1 cellular context compared by ENCODE assay signal in genomic region chr1:91020967-91021685, GRCh38.
TF ChIP-seq lines count a peak whose summit lies in the region.

No MANE protein-coding gene starts in this region.

TF ChIP-seq in GM23338, 12 proteins besides CTCF, POLR2A, EP300 and RAD21 (continued from another document):
- TF ChIP-seq ZNF462 (CRISPR knock-in tag; IDR thresholded peaks at IDR 0.05) (no peak), STAT1 (IDR thresholded peaks at IDR 0.05; ENCODE audit: unreplicated experiment) (no peak), CREB1 (CRISPR knock-in tag; IDR thresholded peaks at IDR 0.05; ENCODE audit: low read depth) (peak; percentile 1; the same call in 1 of the 2 replicates)
TF ChIP-seq in GM23338: peak in this region for 2.
